In genomic region chr7:73683056-73683915, GRCh38 we compare ENCODE assay signal across 8 cellular contexts. TPM values are rescaled to one million over a fixed set of nuclear protein-coding genes. Genes with fewer than 3 reads are reported as not detected.
A peak's percentile ranks its signal among the peaks of the same experiment; 100 is the strongest.
DNase-seq lines count a peak whose midpoint lies in the region; ATAC-seq, FAIRE-seq and TF ChIP-seq lines count a peak whose summit lies in the region.

TSS of gene BUD23 (plus strand) at chr7:73683597. CDS start at chr7:73683626, 29 bp downstream.
TSS of gene DNAJC30 (minus strand) at chr7:73683453. CDS start at chr7:73683423, 30 bp downstream.

- peak within 1 kb of the TSS; percentile 99 for H3K27ac Mint-ChIP-seq in Caco-2 (ENCODE audit: unreplicated experiment)
- H3K27ac Mint-ChIP-seq in activated CD8-positive, alpha-beta memory T cell treated with anti-CD3 and anti-CD28 coated beads, Interleukin-2, amount 10 ng/mL, durations not matched to agents 7 days and 5 days: peak within 1 kb of the TSS; percentile 96

- H3K36me3 Mint-ChIP-seq in Caco-2 (ENCODE audit: insufficient read depth, unreplicated experiment): peaks cover 51% of the 10 kb centered on the region
- H3K36me3 Mint-ChIP-seq in activated CD8-positive, alpha-beta memory T cell treated with anti-CD3 and anti-CD28 coated beads, Interleukin-2, amount 10 ng/mL, durations not matched to agents 7 days and 5 days: peaks cover 23% of the 10 kb centered on the region

- H3K4me1 ChIP-seq in Caco-2 (peaks cover 11% of the 10 kb centered on the region; the same call in 1 of the 2 replicates), endocrine pancreas (ENCODE audit: control insufficient read depth, insufficient read depth, low read length) (no peaks in the 10 kb centered on the region), mesodermal cell (ENCODE audit: control insufficient read depth, insufficient read depth, low read length, poor library complexity, severe bottlenecking) (peaks cover 17% of the 10 kb centered on the region)

- H3K4me3 ChIP-seq in Caco-2 (ENCODE audit: low read depth, low read length) (peak within 1 kb of the TSS; percentile 86), endocrine pancreas (ENCODE audit: control insufficient read depth, insufficient read depth, low read length) (peak within 1 kb of the TSS; percentile 74), mesodermal cell (ENCODE audit: extremely low read depth, insufficient read depth, low read length, poor library complexity, severe bottlenecking) (peak within 1 kb of the TSS; percentile 99)

- ATAC-seq in GM21381 (IDR thresholded peaks at IDR 0.05; ENCODE audit: unreplicated experiment): peak; percentile 94
- ATAC-seq in activated CD8-positive, alpha-beta memory T cell treated with anti-CD3 and anti-CD28 coated beads, Interleukin-2, amount 10 ng/mL, durations not matched to agents 7 days and 5 days: peak; percentile 97

- peak within 1 kb of the TSS; percentile 93 for H3K4me3 Mint-ChIP-seq in Caco-2 (ENCODE audit: unreplicated experiment)
- peak within 1 kb of the TSS; percentile 95 for H3K4me3 Mint-ChIP-seq in activated CD8-positive, alpha-beta memory T cell treated with anti-CD3 and anti-CD28 coated beads, Interleukin-2, amount 10 ng/mL, durations not matched to agents 7 days and 5 days

- H3K27ac ChIP-seq in mesodermal cell (ENCODE audit: low read depth, low read length, severe bottlenecking): peak within 1 kb of the TSS; percentile 59

- H3K9me3 ChIP-seq in Caco-2: no peaks in the 10 kb centered on the region
- no peaks in the 10 kb centered on the region for H3K9me3 ChIP-seq in endocrine pancreas (ENCODE audit: control insufficient read depth, low read length)
- no peaks in the 10 kb centered on the region for H3K9me3 ChIP-seq in mesodermal cell (ENCODE audit: control insufficient read depth, low read length)

- no peak for TF ChIP-seq CTCF in Caco-2 (IDR thresholded peaks at IDR 0.05; ENCODE audit: insufficient read depth in 1 of 2, low read depth in 1 of 2, low read length in 1 of 2, severe bottlenecking in 1 of 2, unreplicated experiment in 1 of 2)

- no peaks in the 10 kb centered on the region for H3K9me3 Mint-ChIP-seq in Caco-2 (ENCODE audit: unreplicated experiment)
- H3K9me3 Mint-ChIP-seq in activated CD8-positive, alpha-beta memory T cell treated with anti-CD3 and anti-CD28 coated beads, Interleukin-2, amount 10 ng/mL, durations not matched to agents 7 days and 5 days (ENCODE audit: low read depth): no peaks in the 10 kb centered on the region

- H3K36me3 ChIP-seq in Caco-2 (ENCODE audit: control insufficient read depth, insufficient read depth, low read length) (peaks cover 3% of the 10 kb centered on the region; the same call in 1 of the 2 replicates), endocrine pancreas (ENCODE audit: control insufficient read depth, insufficient read depth, low read length) (peaks cover 3% of the 10 kb centered on the region), mesodermal cell (ENCODE audit: control insufficient read depth, insufficient read depth, low read length) (peaks cover 35% of the 10 kb centered on the region)

- peak; percentile 95 to 99 for DNase-seq in Caco-2
- peak; percentile 95 for DNase-seq in HTR-8/SVneo (ENCODE audit: insufficient read length, low spot score)
- DNase-seq in NOMO-1 treated with DMSO at 0.1 percent for 48 hours (lab: John Stamatoyannopoulos, UW; ENCODE audit: unreplicated experiment): peak; percentile 100
- DNase-seq in activated CD8-positive, alpha-beta memory T cell treated with anti-CD3 and anti-CD28 coated beads, Interleukin-2, amount 10 ng/mL, durations not matched to agents 7 days and 5 days: peak; percentile 98
- peak; percentile 94 for DNase-seq in stimulated activated CD8-positive, alpha-beta memory T cell treated with anti-CD3 and anti-CD28 coated beads, Interleukin-15, amount 100 ng/mL, for 24 hours (ENCODE audit: low read depth)

- intact Hi-C loops in Caco-2 (cut with micrococcal nuclease; ENCODE audit: unreplicated experiment): loop anchor here (2.0 kb wide), 1 partner anchor 32 kb away; no protein-coding TSS in a partner anchor

- BruUV-seq in Caco-2 (replicated peaks; lab: Mats Ljungman, UMichigan): no TSS peak

- FAIRE-seq in HTR-8/SVneo (lab: Jason Lieb, UNC): no peak

- H3K4me1 Mint-ChIP-seq in Caco-2 (ENCODE audit: low read depth, unreplicated experiment): peaks cover 7% of the 10 kb centered on the region
- H3K4me1 Mint-ChIP-seq in activated CD8-positive, alpha-beta memory T cell treated with anti-CD3 and anti-CD28 coated beads, Interleukin-2, amount 10 ng/mL, durations not matched to agents 7 days and 5 days: peaks cover 40% of the 10 kb centered on the region

- H3K9ac ChIP-seq in endocrine pancreas (ENCODE audit: control insufficient read depth, insufficient read depth, low read length): peak within 1 kb of the TSS; percentile 99

- H3K27me3 ChIP-seq in Caco-2 (replicated peaks; ENCODE audit: control insufficient read depth, insufficient read depth, low read length) (no peaks in the 10 kb centered on the region), endocrine pancreas (ENCODE audit: control insufficient read depth, insufficient read depth, low read length) (no peaks in the 10 kb centered on the region)

- CTCF ChIA-PET in Caco-2 (lab: Charles Lee): no interaction called here
- CTCF ChIA-PET in activated CD8-positive, alpha-beta memory T cell treated with anti-CD3 and anti-CD28 coated beads, Interleukin-2, amount 10 ng/mL, durations not matched to agents 7 days and 5 days (lab: Charles Lee): no interaction called here

- H3K27me3 Mint-ChIP-seq in Caco-2 (ENCODE audit: insufficient read depth, unreplicated experiment): no peaks in the 10 kb centered on the region
- H3K27me3 Mint-ChIP-seq in activated CD8-positive, alpha-beta memory T cell treated with anti-CD3 and anti-CD28 coated beads, Interleukin-2, amount 10 ng/mL, durations not matched to agents 7 days and 5 days: no peaks in the 10 kb centered on the region

- 0 to 1% methylated on average over 63 to 70 of the region's 80 CpGs for WGBS in mesodermal cell (ENCODE audit: insufficient coverage in 2 of 2), 2 experiments

- POLR2A ChIA-PET in Caco-2 (lab: Charles Lee): interaction anchor here (0.6 kb wide), 1 partner anchor 7 kb away, joined by 3 read pairs; no protein-coding TSS in a partner anchor

RNA-seq across cellular contexts. Expression of gene BUD23, which starts in this region (rescaled TPM):
- 138 and 144 TPM in 2 replicates for total RNA-seq in Caco-2 (2022)
- total RNA-seq in activated CD8-positive, alpha-beta memory T cell treated with anti-CD3 and anti-CD28 coated beads, Interleukin-2, amount 10 ng/mL, durations not matched to agents 7 days and 5 days: 10 to 100 TPM; 60.5 to 72.7 TPM
- 67.4 TPM for polyA plus RNA-seq in mesodermal cell (2013, experiment 1 of 2)
- 62.9 TPM for polyA plus RNA-seq in mesodermal cell (2013, experiment 2 of 2)

RNA-seq across cellular contexts. Expression of gene DNAJC30, which starts in this region (rescaled TPM):
- total RNA-seq in Caco-2 (2022): 15.5 and 15.9 TPM in 2 replicates
- 1 to 10 TPM; 7.0 to 9.0 TPM for total RNA-seq in activated CD8-positive, alpha-beta memory T cell treated with anti-CD3 and anti-CD28 coated beads, Interleukin-2, amount 10 ng/mL, durations not matched to agents 7 days and 5 days
- 3.3 TPM for polyA plus RNA-seq in mesodermal cell (2013, experiment 1 of 2)
- 3.6 TPM for polyA plus RNA-seq in mesodermal cell (2013, experiment 2 of 2)

Comparison
In these comparisons a context has a peak if more than half of its experiments do, and no peak if none do; other contexts are left out.
1. Peak in every context shown above with its lines: DNase-seq, ATAC-seq, H3K4me3 ChIP-seq and H3K27ac ChIP-seq.